8 cellular contexts compared by ENCODE assay signal in genomic region chrX:21839334-21840198, GRCh38. TPM values are rescaled to one million over a fixed set of nuclear protein-coding genes. Genes with fewer than 3 reads are reported as not detected.
DNase-seq lines count a peak whose midpoint lies in the region; ATAC-seq and TF ChIP-seq lines count a peak whose summit lies in the region.

Gene MBTPS2, plus strand, starts transcription at chrX:21839617. Its CDS starts 118 bp downstream, at chrX:21839735.

- H3K4me1 Mint-ChIP-seq in CD4-positive, CD25-positive, alpha-beta regulatory T cell = peaks cover 6 to 13% (median 7%) of the 10 kb centered on the region in 4 donors

- no peaks in the 10 kb centered on the region for H3K9me3 Mint-ChIP-seq in CD4-positive, CD25-positive, alpha-beta regulatory T cell

- H3K9me3 ChIP-seq in CD4-positive, CD25-positive, alpha-beta regulatory T cell (ENCODE audit: control insufficient read depth in 2 of 2, low read length in 2 of 2) = no peaks in the 10 kb centered on the region
- H3K9me3 ChIP-seq in duodenal mucosa (ENCODE audit: control insufficient read depth in 1 of 2, low read length in 2 of 2) = no peaks in the 10 kb centered on the region

- H3K4me1 ChIP-seq in CD4-positive, CD25-positive, alpha-beta regulatory T cell (ENCODE audit: control insufficient read depth, insufficient read depth, low read length, poor library complexity, severe bottlenecking) = no peaks in the 10 kb centered on the region
- peaks cover 3 to 7% of the 10 kb centered on the region in 2 donors for H3K4me1 ChIP-seq in duodenal mucosa (ENCODE audit: control insufficient read depth in 1 of 2, insufficient read depth in 2 of 2, low read length in 2 of 2)

- peak within 1 kb of the TSS; percentile 84 to 85 for H3K9ac ChIP-seq in duodenal mucosa (ENCODE audit: low read depth in 1 of 2, low read length in 2 of 2)

- H3K36me3 ChIP-seq in CD4-positive, CD25-positive, alpha-beta regulatory T cell (ENCODE audit: control insufficient read depth, insufficient read depth, low read length) = no peaks in the 10 kb centered on the region
- H3K36me3 ChIP-seq in duodenal mucosa (ENCODE audit: control insufficient read depth in 1 of 2, insufficient read depth in 2 of 2, low read length in 2 of 2) = no peaks in the 10 kb centered on the region

- DNase-seq in CD4-positive, CD25-positive, alpha-beta regulatory T cell = peak; percentile 68 to 92 (median 78)
- DNase-seq in NCI-H774 (lab: John Stamatoyannopoulos, UW) (peak; percentile 61), lower leg skin (ENCODE audit: low spot score in 2 of 2) (peak; percentile 69 to 95)
- peak; percentile 77 to 83 for DNase-seq in activated CD4-positive, alpha-beta T cell treated with anti-CD3 and anti-CD28 coated beads, Interleukin-2, amount 50 U/mL, for 48 hours
- peak; percentile 73 to 82 for DNase-seq in stimulated activated CD4-positive, alpha-beta T cell treated with anti-CD3 and anti-CD28 coated beads, Interleukin-4, amount 100 ng/mL, for 4 hours

- ATAC-seq in CD4-positive, CD25-positive, alpha-beta regulatory T cell (ENCODE audit: low read depth in 2 of 2) = peak; percentile 92 to 93
- ATAC-seq in GM19397 (IDR thresholded peaks at IDR 0.05; ENCODE audit: unreplicated experiment) = peak; percentile 85
- peak; percentile 77 for ATAC-seq in HG03565 (IDR thresholded peaks at IDR 0.05; ENCODE audit: unreplicated experiment)

- H3K36me3 Mint-ChIP-seq in CD4-positive, CD25-positive, alpha-beta regulatory T cell = no peaks in the 10 kb centered on the region

- WGBS in lower leg skin, 2 donors = 0 to 40% methylated on average over 24 to 38 of the region's 61 CpGs

- no peak for TF ChIP-seq CTCF in lower leg skin (IDR thresholded peaks at IDR 0.05)

- no peaks in the 10 kb centered on the region for H3K27me3 ChIP-seq in CD4-positive, CD25-positive, alpha-beta regulatory T cell (ENCODE audit: control insufficient read depth, insufficient read depth, low read length)
- no peaks in the 10 kb centered on the region for H3K27me3 ChIP-seq in duodenal mucosa (ENCODE audit: control insufficient read depth in 1 of 2, insufficient read depth in 2 of 2, low read length in 2 of 2)

- H3K27ac ChIP-seq in CD4-positive, CD25-positive, alpha-beta regulatory T cell (ENCODE audit: insufficient read depth, low read length, poor library complexity, severe bottlenecking) = peak within 1 kb of the TSS; percentile 23
- H3K27ac ChIP-seq in duodenal mucosa (ENCODE audit: low read depth, low read length) = peak within 1 kb of the TSS; percentile 50

- intact Hi-C loops in lower leg skin (cut with DNase I; ENCODE audit: low total_unique reads) = no loop called here

- peaks cover 4% of the 10 kb centered on the region for H3K27me3 Mint-ChIP-seq in CD4-positive, CD25-positive, alpha-beta regulatory T cell

- peak within 1 kb of the TSS; percentile 80 to 96 (median 94) for H3K27ac Mint-ChIP-seq in CD4-positive, CD25-positive, alpha-beta regulatory T cell

- TF ChIP-seq POLR2A in lower leg skin (IDR thresholded peaks at IDR 0.05) = no peak

- H3K4me3 ChIP-seq in CD4-positive, CD25-positive, alpha-beta regulatory T cell (ENCODE audit: low read depth, low read length) = peak within 1 kb of the TSS; percentile 87
- H3K4me3 ChIP-seq in duodenal mucosa (ENCODE audit: low read depth in 1 of 2, low read length in 2 of 2) (peak within 1 kb of the TSS; percentile 70 to 86), lower leg skin (ENCODE audit: low read depth, poor library complexity, severe bottlenecking) (peak within 1 kb of the TSS; percentile 47)

- H3K4me3 Mint-ChIP-seq in CD4-positive, CD25-positive, alpha-beta regulatory T cell = peak within 1 kb of the TSS; percentile 86 to 97 (median 92)

RNA-seq across cellular contexts. Expression of gene MBTPS2, which starts in this region (rescaled TPM):
- total RNA-seq in CD4-positive, CD25-positive, alpha-beta regulatory T cell = 4.6 TPM
- polyA plus RNA-seq in CD4-positive, CD25-positive, alpha-beta regulatory T cell = 1 to 10 TPM; 4.8 to 6.0 (median 5.0) TPM
- total RNA-seq in lower leg skin = 1 to 10 TPM; 4.8 to 7.0 (median 5.9) TPM

Comparison
In these comparisons a context has a peak if more than half of its experiments do, and no peak if none do; other contexts are left out.
1. Peak in every context shown above with its lines: DNase-seq, ATAC-seq, H3K4me3 ChIP-seq and H3K27ac ChIP-seq.